ENCODE assay signal across 8 cellular contexts in genomic region chr1:117366982-117367768, GRCh38. TPM values are rescaled to one million over a fixed set of nuclear protein-coding genes. Genes with fewer than 3 reads are reported as not detected.
DNase-seq lines count a peak whose midpoint lies in the region; ATAC-seq and TF ChIP-seq lines count a peak whose summit lies in the region.

MAN1A2 (plus strand) TSS chr1:117367449; CDS start chr1:117368184, 735 bp downstream.

- no peaks in the 10 kb centered on the region for H3K36me3 ChIP-seq in lung (ENCODE audit: control insufficient read depth in 2 of 2, insufficient read depth in 2 of 2, low read length in 2 of 2)

- CTCF ChIA-PET in activated CD8-positive, alpha-beta T cell treated with anti-CD3 and anti-CD28 coated beads for 36 hours (lab: Charles Lee), result interaction anchor here (0.7 to 0.8 kb wide), 2 partner anchors 25 to 37 kb away, joined by 3 to 4 read pairs; no protein-coding TSS in a partner anchor

- H3K36me3 Mint-ChIP-seq in activated CD8-positive, alpha-beta T cell treated with anti-CD3 and anti-CD28 coated beads for 36 hours (ENCODE audit: low read depth), result peaks cover 4% of the 10 kb centered on the region

- POLR2A ChIA-PET in activated CD8-positive, alpha-beta T cell treated with anti-CD3 and anti-CD28 coated beads for 36 hours (lab: Charles Lee), result interaction anchor here (0.9 to 1.1 kb wide), 3 partner anchors 26 to 293 kb away, joined by 3 read pairs; no protein-coding TSS in a partner anchor

- DNase-seq in AG10803 (ENCODE audit: low read depth) (peak; percentile 77), NCI-H748 treated with DMSO at 0.1 percent for 48 hours (lab: John Stamatoyannopoulos, UW) (peak; percentile 59), ecto neural progenitor cell (ENCODE audit: low spot score) (peak; percentile 86), lung (ENCODE audit: low spot score) (peak; percentile 90)
- peak; percentile 75 for DNase-seq in activated CD8-positive, alpha-beta T cell treated with anti-CD3 and anti-CD28 coated beads for 36 hours
- peak; percentile 38 to 62 (median 43) for DNase-seq in stimulated activated CD4-positive, alpha-beta T cell treated with anti-CD3 and anti-CD28 coated beads, TNF-alpha, amount 100 ng/mL, for 48 hours (ENCODE audit: low read depth in 3 of 3)

- peak within 1 kb of the TSS; percentile 99 for H3K27ac ChIP-seq in lung (ENCODE audit: low read depth in 1 of 2, low read length in 1 of 2)

- H3K27me3 Mint-ChIP-seq in activated CD8-positive, alpha-beta T cell treated with anti-CD3 and anti-CD28 coated beads for 36 hours, result no peaks in the 10 kb centered on the region

- H3K4me3 ChIP-seq in AG10803 (ENCODE audit: low read length) (peak within 1 kb of the TSS; percentile 88), lung (peak within 1 kb of the TSS; percentile 82)

- peaks cover 3 to 35% of the 10 kb centered on the region in 2 donors for H3K4me1 ChIP-seq in lung (ENCODE audit: control insufficient read depth in 2 of 2, insufficient read depth in 2 of 2, low read length in 2 of 2)

- peaks cover 44% of the 10 kb centered on the region for H3K4me1 Mint-ChIP-seq in activated CD8-positive, alpha-beta T cell treated with anti-CD3 and anti-CD28 coated beads for 36 hours (ENCODE audit: low read depth)

- H3K27ac Mint-ChIP-seq in activated CD8-positive, alpha-beta T cell treated with anti-CD3 and anti-CD28 coated beads for 36 hours, result peak within 1 kb of the TSS; percentile 98

- H3K9me3 Mint-ChIP-seq in activated CD8-positive, alpha-beta T cell treated with anti-CD3 and anti-CD28 coated beads for 36 hours, result no peaks in the 10 kb centered on the region

- ATAC-seq in GM18907 (IDR thresholded peaks at IDR 0.05; ENCODE audit: unreplicated experiment) (peak; percentile 70), HG03139 (IDR thresholded peaks at IDR 0.05; ENCODE audit: unreplicated experiment) (peak; percentile 63), lung (ENCODE audit: insufficient read depth, low FRiP score) (peak; percentile 87)
- peak; percentile 65 for ATAC-seq in activated CD8-positive, alpha-beta T cell treated with anti-CD3 and anti-CD28 coated beads for 36 hours

- 0% methylated on average over 57 to 93 of the region's 93 CpGs for WGBS in lung, 2 donors

- no peak for TF ChIP-seq CTCF in AG10803 (conservative IDR thresholded peaks at IDR 0.05; ENCODE audit: low read length)
- TF ChIP-seq CTCF in activated CD8-positive, alpha-beta T cell treated with anti-CD3 and anti-CD28 coated beads for 36 hours (IDR thresholded peaks at IDR 0.05), result no peak
- no peak for TF ChIP-seq CTCF in lung (IDR thresholded peaks at IDR 0.05; ENCODE audit: control extremely low read depth, extremely low read depth)

- peak within 1 kb of the TSS; percentile 90 for H3K4me3 Mint-ChIP-seq in activated CD8-positive, alpha-beta T cell treated with anti-CD3 and anti-CD28 coated beads for 36 hours

- H3K9me3 ChIP-seq in lung (ENCODE audit: control insufficient read depth in 2 of 2, insufficient read depth in 1 of 2, low read length in 1 of 2), result no peaks in the 10 kb centered on the region

- intact Hi-C loops in activated CD8-positive, alpha-beta T cell treated with anti-CD3 and anti-CD28 coated beads for 36 hours (cut with micrococcal nuclease), result loop anchor here (10.0 kb wide), 1 partner anchor 288 kb away; no protein-coding TSS in a partner anchor

- H3K27me3 ChIP-seq in lung (ENCODE audit: control insufficient read depth, insufficient read depth), result no peaks in the 10 kb centered on the region

RNA-seq across cellular contexts. Expression of gene MAN1A2, which starts in this region (rescaled TPM):
- 10 to 100 TPM; 18.3 to 21.1 TPM for total RNA-seq in activated CD8-positive, alpha-beta T cell treated with anti-CD3 and anti-CD28 coated beads for 36 hours
- 10 to 100 TPM; 39.3 to 56.3 TPM for total RNA-seq in lung
- polyA plus RNA-seq in lung, result 10 to 100 TPM in 1 of 2 donors, 1 to 10 TPM in 1; 6.4 to 11.3 TPM

Comparison
In these comparisons a context has a peak if more than half of its experiments do, and no peak if none do; other contexts are left out.
1. Peak in every context shown above with its lines: DNase-seq, ATAC-seq, H3K4me3 ChIP-seq and H3K27ac ChIP-seq.